ENCODE assay signal across 8 cellular contexts in the genomic region with DNA sequence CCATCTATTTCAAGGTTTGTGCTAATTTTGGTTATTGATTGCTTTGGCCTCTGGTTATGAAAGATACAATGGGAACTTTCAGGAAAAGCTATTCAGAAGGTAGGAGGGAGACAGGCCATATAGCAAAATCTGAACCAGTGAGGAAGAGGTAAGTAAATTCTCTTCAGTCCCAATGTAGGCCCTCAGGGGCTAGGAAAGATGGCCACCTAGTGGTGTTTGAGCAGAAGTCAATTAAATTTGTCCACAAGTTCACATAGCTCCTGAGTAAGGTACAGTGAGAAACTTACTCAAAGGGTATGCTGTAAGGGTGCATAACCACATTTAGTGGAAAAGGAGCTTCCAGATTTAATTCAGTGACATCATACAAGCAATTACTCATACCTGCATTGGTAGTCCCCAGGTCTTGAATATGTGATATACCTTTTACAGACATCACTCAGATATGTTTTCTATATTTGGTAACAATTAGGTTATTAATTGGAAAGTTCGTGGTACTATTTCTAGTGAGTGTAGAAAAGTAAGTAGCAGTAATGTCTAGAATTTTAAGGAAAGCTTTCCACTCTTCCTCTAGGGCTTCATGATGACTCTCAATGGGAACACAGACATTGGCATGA. TPM values are rescaled to one million over a fixed set of nuclear protein-coding genes. Genes with fewer than 3 reads are reported as not detected.
DNase-seq lines count a peak whose midpoint lies in the region; ATAC-seq and TF ChIP-seq lines count a peak whose summit lies in the region.

No MANE protein-coding gene starts in this region.

- DNase-seq in activated naive CD4-positive, alpha-beta T cell treated with anti-CD3 and anti-CD28 coated beads for 36 hours = peak; percentile 46
- DNase-seq in activated naive CD4-positive, alpha-beta T cell treated with anti-CD3 and anti-CD28 coated beads, Interleukin-2, amount 10 ng/mL, durations not matched to agents 7 days and 5 days = no peak
- DNase-seq in NOMO-1 treated with DMSO at 0.1 percent for 48 hours (lab: John Stamatoyannopoulos, UW; ENCODE audit: unreplicated experiment) (peak; percentile 68), body of pancreas (peak; percentile 45 to 64 (median 53)), inferior parietal cortex (ENCODE audit: extremely low spot score) (peak; percentile 75), thyroid gland (peak in 1 of 2 donors; percentile 20)

- H3K9me3 ChIP-seq in body of pancreas (no peaks in the 10 kb centered on the region), thyroid gland (no peaks in the 10 kb centered on the region)

- intact Hi-C loops in activated naive CD4-positive, alpha-beta T cell treated with anti-CD3 and anti-CD28 coated beads for 36 hours (cut with micrococcal nuclease) = loop anchor here (1.0 to 5.0 kb wide), 3 partner anchors 85 to 260 kb away; partner anchors contain the start of gene FMO4
- intact Hi-C loops in body of pancreas (cut with DNase I) = loop anchor here (10.0 kb wide), 1 partner anchor 262 kb away; no protein-coding TSS in a partner anchor
- intact Hi-C loops in thyroid gland (cut with DNase I) = loop anchor here (5.0 kb wide), 1 partner anchor 145 kb away; no protein-coding TSS in a partner anchor

- H3K27me3 Mint-ChIP-seq in activated naive CD4-positive, alpha-beta T cell treated with anti-CD3 and anti-CD28 coated beads for 36 hours (ENCODE audit: low read depth) = no peaks in the 10 kb centered on the region
- H3K27me3 Mint-ChIP-seq in activated naive CD4-positive, alpha-beta T cell treated with anti-CD3 and anti-CD28 coated beads, Interleukin-2, amount 10 ng/mL, durations not matched to agents 7 days and 5 days = peaks cover 4% of the 10 kb centered on the region

- ATAC-seq in GM21723 (IDR thresholded peaks at IDR 0.05; ENCODE audit: unreplicated experiment) (peak; percentile 86), body of pancreas (peak; percentile 82)

- H3K36me3 Mint-ChIP-seq in activated naive CD4-positive, alpha-beta T cell treated with anti-CD3 and anti-CD28 coated beads for 36 hours (ENCODE audit: low read depth) = no peaks in the 10 kb centered on the region
- no peaks in the 10 kb centered on the region for H3K36me3 Mint-ChIP-seq in activated naive CD4-positive, alpha-beta T cell treated with anti-CD3 and anti-CD28 coated beads, Interleukin-2, amount 10 ng/mL, durations not matched to agents 7 days and 5 days

- no peak overlapping the region for H3K27ac Mint-ChIP-seq in activated naive CD4-positive, alpha-beta T cell treated with anti-CD3 and anti-CD28 coated beads for 36 hours
- no peak overlapping the region for H3K27ac Mint-ChIP-seq in activated naive CD4-positive, alpha-beta T cell treated with anti-CD3 and anti-CD28 coated beads, Interleukin-2, amount 10 ng/mL, durations not matched to agents 7 days and 5 days

- 29 to 45% methylated on average over 1 of the region's 1 CpG for WGBS in body of pancreas, 2 donors
- WGBS in thyroid gland, 2 donors = 76 to 93% methylated on average over 1 of the region's 1 CpG

- H3K36me3 ChIP-seq in body of pancreas (replicated peaks in 1 of 2; ENCODE audit: insufficient read depth in 1 of 2, low read depth in 2 of 2) (no peaks in the 10 kb centered on the region), thyroid gland (no peaks in the 10 kb centered on the region)

- H3K4me1 ChIP-seq in body of pancreas = peaks cover 4% of the 10 kb centered on the region
- no peaks in the 10 kb centered on the region for H3K4me1 ChIP-seq in thyroid gland

- H3K4me1 Mint-ChIP-seq in activated naive CD4-positive, alpha-beta T cell treated with anti-CD3 and anti-CD28 coated beads for 36 hours (ENCODE audit: low read depth) = peaks cover 1% of the 10 kb centered on the region
- H3K4me1 Mint-ChIP-seq in activated naive CD4-positive, alpha-beta T cell treated with anti-CD3 and anti-CD28 coated beads, Interleukin-2, amount 10 ng/mL, durations not matched to agents 7 days and 5 days = peaks cover under 1% of the 10 kb centered on the region

- TF ChIP-seq POLR2A in body of pancreas (IDR thresholded peaks at IDR 0.05) = no peak
- TF ChIP-seq POLR2A in thyroid gland (IDR thresholded peaks at IDR 0.05) = no peak

- CTCF ChIA-PET in activated naive CD4-positive, alpha-beta T cell treated with anti-CD3 and anti-CD28 coated beads for 36 hours (lab: Charles Lee) = interaction anchor here (0.8 to 2.5 kb wide), 12 partner anchors 9 to 1298 kb away, joined by 3 to 10 read pairs (median 4); partner anchors contain the start of gene FMO4
- CTCF ChIA-PET in activated naive CD4-positive, alpha-beta T cell treated with anti-CD3 and anti-CD28 coated beads, Interleukin-2, amount 10 ng/mL, durations not matched to agents 7 days and 5 days (lab: Charles Lee) = interaction anchor here (0.9 to 1.8 kb wide), 8 partner anchors 12 to 537 kb away, joined by 3 to 11 read pairs (median 4); partner anchors contain the start of gene FMO4

- no peak overlapping the region for H3K27ac ChIP-seq in body of pancreas
- H3K27ac ChIP-seq in thyroid gland = no peak overlapping the region

- H3K4me3 ChIP-seq in body of pancreas = no peak overlapping the region
- H3K4me3 ChIP-seq in thyroid gland (replicated peaks in 1 of 3) = no peak overlapping the region

- TF ChIP-seq CTCF in body of pancreas (IDR thresholded peaks at IDR 0.05) = peak; percentile 30 to 95 (median 83)
- TF ChIP-seq CTCF in thyroid gland (IDR thresholded peaks at IDR 0.05) = peak; percentile 15 to 69 (median 52)

- H3K27me3 ChIP-seq in body of pancreas (no peaks in the 10 kb centered on the region), thyroid gland (no peaks in the 10 kb centered on the region)

- no peak for TF ChIP-seq EP300 in Ishikawa (IDR thresholded peaks at IDR 0.05; ENCODE audit: borderline replicate concordance)

- peak; percentile 68 for TF ChIP-seq RAD21 in Ishikawa (IDR thresholded peaks at IDR 0.05; ENCODE audit: low read depth)

- no peak overlapping the region for H3K4me3 Mint-ChIP-seq in activated naive CD4-positive, alpha-beta T cell treated with anti-CD3 and anti-CD28 coated beads for 36 hours
- H3K4me3 Mint-ChIP-seq in activated naive CD4-positive, alpha-beta T cell treated with anti-CD3 and anti-CD28 coated beads, Interleukin-2, amount 10 ng/mL, durations not matched to agents 7 days and 5 days = no peak overlapping the region

- peaks cover 1% of the 10 kb centered on the region for H3K9me3 Mint-ChIP-seq in activated naive CD4-positive, alpha-beta T cell treated with anti-CD3 and anti-CD28 coated beads for 36 hours
- no peaks in the 10 kb centered on the region for H3K9me3 Mint-ChIP-seq in activated naive CD4-positive, alpha-beta T cell treated with anti-CD3 and anti-CD28 coated beads, Interleukin-2, amount 10 ng/mL, durations not matched to agents 7 days and 5 days

TF ChIP-seq in Ishikawa, 13 proteins besides CTCF, POLR2A, EP300 and RAD21 (continues in another document):
- TF ChIP-seq CEBPB (IDR thresholded peaks at IDR 0.05) (no peak), NFIC (IDR thresholded peaks at IDR 0.05) (no peak), USF1 (IDR thresholded peaks at IDR 0.05) (no peak), CREB1 (IDR thresholded peaks at IDR 0.05; ENCODE audit: low read depth) (no peak), TEAD4 (IDR thresholded peaks at IDR 0.05) (no peak), FOXM1 (IDR thresholded peaks at IDR 0.05; ENCODE audit: borderline replicate concordance, low read depth) (no peak), ZBTB7A (IDR thresholded peaks at IDR 0.05; ENCODE audit: low read depth) (no peak), TCF12 (IDR thresholded peaks at IDR 0.05; ENCODE audit: low read depth) (no peak), YY1 (IDR thresholded peaks at IDR 0.05; ENCODE audit: low read depth) (no peak), TAF1 (IDR thresholded peaks at IDR 0.05; ENCODE audit: low read depth) (no peak)
- TF ChIP-seq, protein P1, sequence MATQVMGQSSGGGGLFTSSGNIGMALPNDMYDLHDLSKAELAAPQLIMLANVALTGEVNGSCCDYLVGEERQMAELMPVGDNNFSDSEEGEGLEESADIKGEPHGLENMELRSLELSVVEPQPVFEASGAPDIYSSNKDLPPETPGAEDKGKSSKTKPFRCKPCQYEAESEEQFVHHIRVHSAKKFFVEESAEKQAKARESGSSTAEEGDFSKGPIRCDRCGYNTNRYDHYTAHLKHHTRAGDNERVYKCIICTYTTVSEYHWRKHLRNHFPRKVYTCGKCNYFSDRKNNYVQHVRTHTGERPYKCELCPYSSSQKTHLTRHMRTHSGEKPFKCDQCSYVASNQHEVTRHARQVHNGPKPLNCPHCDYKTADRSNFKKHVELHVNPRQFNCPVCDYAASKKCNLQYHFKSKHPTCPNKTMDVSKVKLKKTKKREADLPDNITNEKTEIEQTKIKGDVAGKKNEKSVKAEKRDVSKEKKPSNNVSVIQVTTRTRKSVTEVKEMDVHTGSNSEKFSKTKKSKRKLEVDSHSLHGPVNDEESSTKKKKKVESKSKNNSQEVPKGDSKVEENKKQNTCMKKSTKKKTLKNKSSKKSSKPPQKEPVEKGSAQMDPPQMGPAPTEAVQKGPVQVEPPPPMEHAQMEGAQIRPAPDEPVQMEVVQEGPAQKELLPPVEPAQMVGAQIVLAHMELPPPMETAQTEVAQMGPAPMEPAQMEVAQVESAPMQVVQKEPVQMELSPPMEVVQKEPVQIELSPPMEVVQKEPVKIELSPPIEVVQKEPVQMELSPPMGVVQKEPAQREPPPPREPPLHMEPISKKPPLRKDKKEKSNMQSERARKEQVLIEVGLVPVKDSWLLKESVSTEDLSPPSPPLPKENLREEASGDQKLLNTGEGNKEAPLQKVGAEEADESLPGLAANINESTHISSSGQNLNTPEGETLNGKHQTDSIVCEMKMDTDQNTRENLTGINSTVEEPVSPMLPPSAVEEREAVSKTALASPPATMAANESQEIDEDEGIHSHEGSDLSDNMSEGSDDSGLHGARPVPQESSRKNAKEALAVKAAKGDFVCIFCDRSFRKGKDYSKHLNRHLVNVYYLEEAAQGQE (IDR thresholded peaks at IDR 0.05; ENCODE audit: low read depth) = no peak
- TF ChIP-seq, protein P2, sequence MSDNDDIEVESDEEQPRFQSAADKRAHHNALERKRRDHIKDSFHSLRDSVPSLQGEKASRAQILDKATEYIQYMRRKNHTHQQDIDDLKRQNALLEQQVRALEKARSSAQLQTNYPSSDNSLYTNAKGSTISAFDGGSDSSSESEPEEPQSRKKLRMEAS (IDR thresholded peaks at IDR 0.05) = no peak

RNA-seq across cellular contexts. Expression of gene FMO1, which starts 21.4 kb away (rescaled TPM):
- not detected for total RNA-seq in activated naive CD4-positive, alpha-beta T cell treated with anti-CD3 and anti-CD28 coated beads for 36 hours
- total RNA-seq in body of pancreas (1 to 10 TPM in 1 of 2 donors, under 1 TPM in 1; 0.99 to 3.1 TPM), thyroid gland (1 to 10 TPM in 3 of 4 donors, under 1 TPM in 1; 0.81 to 6.9 (median 2.9) TPM)

RNA-seq across cellular contexts. Expression of gene FMO2, which starts 41.8 kb away (rescaled TPM):
- not detected for total RNA-seq in activated naive CD4-positive, alpha-beta T cell treated with anti-CD3 and anti-CD28 coated beads for 36 hours
- total RNA-seq in body of pancreas (10 to 100 TPM in 1 of 2 donors, 1 to 10 TPM in 1; 9.2 to 18.9 TPM), thyroid gland (100 to 1,000 TPM in 1 of 4 donors, 10 to 100 TPM in 3; 13.8 to 128 (median 14.5) TPM)

Comparison
In these comparisons a context has a peak if more than half of its experiments do, and no peak if none do; other contexts are left out.
1. RNA of gene FMO2, which starts 41.8 kb away (total RNA-seq): 9.2 to 18.9 TPM in body of pancreas and 13.8 to 128 TPM in thyroid gland; not detected in activated naive CD4-positive, alpha-beta T cell treated with anti-CD3 and anti-CD28 coated beads for 36 hours; every median in the first group is over 10 times any median in the second.